ENCODE assay signal across 17 cellular contexts in genomic region chr19:35272954-35273649, GRCh38. TPM values are rescaled to one million over a fixed set of nuclear protein-coding genes. Genes with fewer than 3 reads are reported as not detected.
DNase-seq lines count a peak whose midpoint lies in the region; ATAC-seq and TF ChIP-seq lines count a peak whose summit lies in the region.
"Had no signal": no experiment of that assay in that cellular context is flagged by ENCODE, and none has a peak within 500 bp of the region (broad histone marks: within the 10 kb centered on the region; RNA-seq: fewer than 3 reads in every experiment).

No MANE protein-coding gene starts in this region.

- POLR2A ChIA-PET in WTC11 (lab: Charles Lee), result no interaction called here

- peaks cover 7% of the 10 kb centered on the region for H3K36me3 Mint-ChIP-seq in natural killer cell
- peaks cover 9% of the 10 kb centered on the region for H3K36me3 Mint-ChIP-seq in natural killer cell treated with Interleukin-12 subunit alpha and Interleukin-12 subunit beta and Interleukin-15 and Interleukin-18, amount 100 ng/mL, for 72 hours
- H3K36me3 Mint-ChIP-seq in WTC11, result peaks cover 56% of the 10 kb centered on the region

- H3K27ac Mint-ChIP-seq in natural killer cell (peak overlapping the region in 1 of 2 donors; percentile 85), WTC11 (peak overlapping the region; percentile 38; the same call in 1 of the 2 replicates)
- no peak overlapping the region for H3K27ac Mint-ChIP-seq in natural killer cell treated with Interleukin-12 subunit alpha and Interleukin-12 subunit beta and Interleukin-15 and Interleukin-18, amount 100 ng/mL, for 72 hours

- no peak for ATAC-seq in natural killer cell
- no peak for ATAC-seq in natural killer cell treated with Interleukin-12 subunit alpha and Interleukin-12 subunit beta and Interleukin-15 and Interleukin-18, amount 100 ng/mL, for 72 hours
- no peak for ATAC-seq in WTC11
- ATAC-seq in HG02970 (IDR thresholded peaks at IDR 0.05; ENCODE audit: low FRiP score, unreplicated experiment), result no peak
- ATAC-seq in HG02610 (IDR thresholded peaks at IDR 0.05; ENCODE audit: unreplicated experiment), result no peak
- ATAC-seq: left lung had no signal

- H3K4me1 Mint-ChIP-seq in natural killer cell (peaks cover 13 to 38% of the 10 kb centered on the region in 2 donors), WTC11 (no peaks in the 10 kb centered on the region)
- H3K4me1 Mint-ChIP-seq in natural killer cell treated with Interleukin-12 subunit alpha and Interleukin-12 subunit beta and Interleukin-15 and Interleukin-18, amount 100 ng/mL, for 72 hours (ENCODE audit: low read depth in 2 of 2), result peaks cover 4 to 15% of the 10 kb centered on the region in 2 donors

- DNase-seq in natural killer cell (no peak), WTC11 (ENCODE audit: low spot score) (no peak), substantia nigra (lab: John Stamatoyannopoulos, UW) (no peak)
- no peak for DNase-seq in natural killer cell treated with Interleukin-12 subunit alpha and Interleukin-12 subunit beta and Interleukin-15 and Interleukin-18, amount 100 ng/mL, for 72 hours (ENCODE audit: low spot score)
- DNase-seq in stimulated activated CD4-positive, alpha-beta T cell treated with anti-CD3 and anti-CD28 coated beads, Interleukin-2, amount 100 ng/mL, for 48 hours, result no peak
- DNase-seq: erythroblast; left lung; NCI-H187 treated with DMSO at 0.1 percent for 48 hours; NCI-H446 treated with DMSO at 0.1 percent for 48 hours; stimulated activated CD4-positive, alpha-beta T cell treated with anti-CD3 and anti-CD28 coated beads, Interleukin-4, amount 100 ng/mL, for 4 hours had no signal

- peak overlapping the region; percentile 57 for H3K27ac ChIP-seq in layer of hippocampus (ENCODE audit: low read depth, low read length)
- peak overlapping the region; percentile 73 for H3K27ac ChIP-seq in substantia nigra (ENCODE audit: low read depth, low read length, poor library complexity, severe bottlenecking)
- H3K27ac ChIP-seq: thoracic aorta had no signal

- H3K27me3 ChIP-seq in layer of hippocampus (ENCODE audit: control insufficient read depth, insufficient read depth, low read length), result no peaks in the 10 kb centered on the region
- H3K27me3 ChIP-seq: left lung had no signal

- H3K9me3 Mint-ChIP-seq in natural killer cell (no peaks in the 10 kb centered on the region), WTC11 (no peaks in the 10 kb centered on the region)
- no peaks in the 10 kb centered on the region for H3K9me3 Mint-ChIP-seq in natural killer cell treated with Interleukin-12 subunit alpha and Interleukin-12 subunit beta and Interleukin-15 and Interleukin-18, amount 100 ng/mL, for 72 hours

- H3K27me3 Mint-ChIP-seq in natural killer cell (ENCODE audit: low read depth in 2 of 2) (no peaks in the 10 kb centered on the region), WTC11 (ENCODE audit: low read depth) (no peaks in the 10 kb centered on the region)
- no peaks in the 10 kb centered on the region for H3K27me3 Mint-ChIP-seq in natural killer cell treated with Interleukin-12 subunit alpha and Interleukin-12 subunit beta and Interleukin-15 and Interleukin-18, amount 100 ng/mL, for 72 hours

- H3K4me3 Mint-ChIP-seq in natural killer cell, result peak overlapping the region; percentile 58
- no peak overlapping the region for H3K4me3 Mint-ChIP-seq in natural killer cell treated with Interleukin-12 subunit alpha and Interleukin-12 subunit beta and Interleukin-15 and Interleukin-18, amount 100 ng/mL, for 72 hours
- H3K4me3 Mint-ChIP-seq in WTC11, result no peak overlapping the region

- TF ChIP-seq CTCF in natural killer cell (IDR thresholded peaks at IDR 0.05) (no peak), WTC11 (IDR thresholded peaks at IDR 0.05) (no peak)

- CTCF ChIA-PET in WTC11 (lab: Charles Lee), result no interaction called here

- intact Hi-C loops in natural killer cell (cut with micrococcal nuclease), result no loop called here

TF ChIP-seq in WTC11, 78 proteins besides CTCF, POLR2A, EP300 and RAD21:
- TF ChIP-seq NR3C1 (CRISPR knock-in tag; conservative IDR thresholded peaks at IDR 0.05; ENCODE audit: low read depth) (no peak), NFATC4 (CRISPR knock-in tag; IDR thresholded peaks at IDR 0.05) (no peak), NR2C2 (CRISPR knock-in tag; IDR thresholded peaks at IDR 0.05) (no peak), ZNF232 (CRISPR knock-in tag; IDR thresholded peaks at IDR 0.05) (no peak)
- TF ChIP-seq, protein P1, sequence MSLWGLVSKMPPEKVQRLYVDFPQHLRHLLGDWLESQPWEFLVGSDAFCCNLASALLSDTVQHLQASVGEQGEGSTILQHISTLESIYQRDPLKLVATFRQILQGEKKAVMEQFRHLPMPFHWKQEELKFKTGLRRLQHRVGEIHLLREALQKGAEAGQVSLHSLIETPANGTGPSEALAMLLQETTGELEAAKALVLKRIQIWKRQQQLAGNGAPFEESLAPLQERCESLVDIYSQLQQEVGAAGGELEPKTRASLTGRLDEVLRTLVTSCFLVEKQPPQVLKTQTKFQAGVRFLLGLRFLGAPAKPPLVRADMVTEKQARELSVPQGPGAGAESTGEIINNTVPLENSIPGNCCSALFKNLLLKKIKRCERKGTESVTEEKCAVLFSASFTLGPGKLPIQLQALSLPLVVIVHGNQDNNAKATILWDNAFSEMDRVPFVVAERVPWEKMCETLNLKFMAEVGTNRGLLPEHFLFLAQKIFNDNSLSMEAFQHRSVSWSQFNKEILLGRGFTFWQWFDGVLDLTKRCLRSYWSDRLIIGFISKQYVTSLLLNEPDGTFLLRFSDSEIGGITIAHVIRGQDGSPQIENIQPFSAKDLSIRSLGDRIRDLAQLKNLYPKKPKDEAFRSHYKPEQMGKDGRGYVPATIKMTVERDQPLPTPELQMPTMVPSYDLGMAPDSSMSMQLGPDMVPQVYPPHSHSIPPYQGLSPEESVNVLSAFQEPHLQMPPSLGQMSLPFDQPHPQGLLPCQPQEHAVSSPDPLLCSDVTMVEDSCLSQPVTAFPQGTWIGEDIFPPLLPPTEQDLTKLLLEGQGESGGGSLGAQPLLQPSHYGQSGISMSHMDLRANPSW (CRISPR knock-in tag; conservative IDR thresholded peaks at IDR 0.05; ENCODE audit: low read depth), result no peak
- TF ChIP-seq, protein P2, sequence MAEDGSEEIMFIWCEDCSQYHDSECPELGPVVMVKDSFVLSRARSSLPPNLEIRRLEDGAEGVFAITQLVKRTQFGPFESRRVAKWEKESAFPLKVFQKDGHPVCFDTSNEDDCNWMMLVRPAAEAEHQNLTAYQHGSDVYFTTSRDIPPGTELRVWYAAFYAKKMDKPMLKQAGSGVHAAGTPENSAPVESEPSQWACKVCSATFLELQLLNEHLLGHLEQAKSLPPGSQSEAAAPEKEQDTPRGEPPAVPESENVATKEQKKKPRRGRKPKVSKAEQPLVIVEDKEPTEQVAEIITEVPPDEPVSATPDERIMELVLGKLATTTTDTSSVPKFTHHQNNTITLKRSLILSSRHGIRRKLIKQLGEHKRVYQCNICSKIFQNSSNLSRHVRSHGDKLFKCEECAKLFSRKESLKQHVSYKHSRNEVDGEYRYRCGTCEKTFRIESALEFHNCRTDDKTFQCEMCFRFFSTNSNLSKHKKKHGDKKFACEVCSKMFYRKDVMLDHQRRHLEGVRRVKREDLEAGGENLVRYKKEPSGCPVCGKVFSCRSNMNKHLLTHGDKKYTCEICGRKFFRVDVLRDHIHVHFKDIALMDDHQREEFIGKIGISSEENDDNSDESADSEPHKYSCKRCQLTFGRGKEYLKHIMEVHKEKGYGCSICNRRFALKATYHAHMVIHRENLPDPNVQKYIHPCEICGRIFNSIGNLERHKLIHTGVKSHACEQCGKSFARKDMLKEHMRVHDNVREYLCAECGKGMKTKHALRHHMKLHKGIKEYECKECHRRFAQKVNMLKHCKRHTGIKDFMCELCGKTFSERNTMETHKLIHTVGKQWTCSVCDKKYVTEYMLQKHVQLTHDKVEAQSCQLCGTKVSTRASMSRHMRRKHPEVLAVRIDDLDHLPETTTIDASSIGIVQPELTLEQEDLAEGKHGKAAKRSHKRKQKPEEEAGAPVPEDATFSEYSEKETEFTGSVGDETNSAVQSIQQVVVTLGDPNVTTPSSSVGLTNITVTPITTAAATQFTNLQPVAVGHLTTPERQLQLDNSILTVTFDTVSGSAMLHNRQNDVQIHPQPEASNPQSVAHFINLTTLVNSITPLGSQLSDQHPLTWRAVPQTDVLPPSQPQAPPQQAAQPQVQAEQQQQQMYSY (CRISPR knock-in tag; IDR thresholded peaks at IDR 0.05), result no peak

RNA-seq across cellular contexts. Expression of gene USF2, which starts 4.3 kb away (rescaled TPM):
- total RNA-seq in natural killer cell, result 100 to 1,000 TPM; 243 to 253 (median 250) TPM
- total RNA-seq in natural killer cell treated with Interleukin-12 subunit alpha and Interleukin-12 subunit beta and Interleukin-15 and Interleukin-18, amount 100 ng/mL, for 72 hours, result 100 to 1,000 TPM in 1 of 2 donors, 10 to 100 TPM in 1; 90.4 to 102 TPM
- total RNA-seq in WTC11 (2021), result 109 to 127 TPM (median 120 TPM) in 3 replicates

RNA-seq across cellular contexts. Expression of gene HAMP, which starts 9.2 kb away (rescaled TPM):
- total RNA-seq in natural killer cell (1 to 10 TPM in 1 of 3 donors, under 1 TPM in 2; 0.34 to 1.5 (median 0.45) TPM), WTC11 (2021) (0.11 to 0.22 TPM (median 0.14 TPM) in 3 replicates)
- 1 to 10 TPM in 1 of 2 donors, under 1 TPM in 1; 0.92 to 2.4 TPM for total RNA-seq in natural killer cell treated with Interleukin-12 subunit alpha and Interleukin-12 subunit beta and Interleukin-15 and Interleukin-18, amount 100 ng/mL, for 72 hours
- total RNA-seq: posterior vena cava had no signal

RNA-seq across cellular contexts. Expression of gene MAG, which starts 18.9 kb away (rescaled TPM):
- total RNA-seq in natural killer cell (not detected), WTC11 (2021) (0.23 to 0.53 TPM (median 0.46 TPM) in 3 replicates)
- under 1 TPM in 1 of 2 donors, not detected in 1; 0.38 TPM for total RNA-seq in natural killer cell treated with Interleukin-12 subunit alpha and Interleukin-12 subunit beta and Interleukin-15 and Interleukin-18, amount 100 ng/mL, for 72 hours
- total RNA-seq: dermis microvascular lymphatic vessel endothelial cell, left lung, posterior vena cava had no signal

RNA-seq across cellular contexts. Expression of gene LSR, which starts 24.3 kb away (rescaled TPM):
- total RNA-seq in natural killer cell, result 1 to 10 TPM; 3.4 to 6.9 (median 6.7) TPM
- total RNA-seq in natural killer cell treated with Interleukin-12 subunit alpha and Interleukin-12 subunit beta and Interleukin-15 and Interleukin-18, amount 100 ng/mL, for 72 hours, result 1 to 10 TPM; 1.5 to 2.7 TPM
- total RNA-seq in WTC11 (2021), result 126 to 132 TPM (median 130 TPM) in 3 replicates

RNA-seq across cellular contexts. Expression of gene FAM187B, which starts 44.6 kb away (rescaled TPM):
- total RNA-seq in natural killer cell (not detected), WTC11 (2021) (0.16 to 0.20 TPM in 2 of 3 replicates, not detected in the other)
- not detected for total RNA-seq in natural killer cell treated with Interleukin-12 subunit alpha and Interleukin-12 subunit beta and Interleukin-15 and Interleukin-18, amount 100 ng/mL, for 72 hours
- total RNA-seq: dermis microvascular lymphatic vessel endothelial cell; posterior vena cava; T-helper 1 cell treated with Interleukin-12 subunit alpha and Interleukin-12 subunit beta and Interleukin-4 antibody, amounts not matched to agents 30 ng/mL and 1 ng/mL, for 36 hours; thoracic aorta had no signal
